Comparison of ENCODE assay signal across 15 cellular contexts in the genomic region with DNA sequence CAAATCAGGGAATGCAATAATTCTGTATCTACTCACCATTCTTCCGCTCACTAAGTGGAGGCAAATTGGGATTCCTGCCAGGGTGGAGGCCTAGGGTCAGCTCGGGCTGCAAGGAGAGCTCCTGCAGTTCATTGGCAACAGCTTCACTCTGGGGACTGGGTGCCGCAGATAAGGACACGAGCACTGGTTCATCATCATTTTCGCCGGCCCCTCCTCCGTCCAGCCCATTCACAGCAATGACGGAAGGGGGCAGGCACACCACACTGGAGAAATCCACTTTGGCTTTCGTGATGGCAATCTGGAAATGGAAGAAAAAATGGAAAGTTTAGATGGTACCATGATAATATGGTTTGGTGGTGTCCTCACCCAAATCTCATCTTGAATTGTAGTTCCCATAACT.
"Had no signal": no experiment of that assay in that cellular context is flagged by ENCODE, and none has a peak within 500 bp of the region (broad histone marks: within the 10 kb centered on the region; RNA-seq: fewer than 3 reads in every experiment).

No MANE protein-coding gene starts in this region.

- ATAC-seq: activated naive CD4-positive, alpha-beta T cell treated with anti-CD3 and anti-CD28 coated beads, Interleukin-2, amount 50 U/mL, for 72 hours; foreskin keratinocyte; psoas muscle had no signal

- H3K9me3 Mint-ChIP-seq: nephron had no signal

- H3K27me3 Mint-ChIP-seq: stimulated activated naive CD8-positive, alpha-beta T cell treated with anti-CD3 and anti-CD28 coated beads, Interleukin-15, Interleukin-2, amounts not matched to agents 100 ng/mL and 50 ng/mL, for 24 hours had no signal

- DNase-seq: activated CD4-positive, alpha-beta T cell treated with anti-CD3 and anti-CD28 coated beads, Interleukin-2, amount 50 U/mL, for 1 hour; activated T-cell treated with anti-CD3 and anti-CD28 coated beads, Interleukin-2, amount 50 U/mL, for 1 hour; amniotic stem cell; brain microvascular endothelial cell; foreskin keratinocyte; mesendoderm; sigmoid colon; stimulated activated CD4-positive, alpha-beta T cell treated with anti-CD3 and anti-CD28 coated beads, Interleukin-2, amount 100 ng/mL, for 48 hours; stimulated activated CD8-positive, alpha-beta memory T cell treated with anti-CD3 and anti-CD28 coated beads, Interleukin-4, amount 100 ng/mL, for 48 hours had no signal

- H3K27me3 ChIP-seq: brain microvascular endothelial cell, esophagus muscularis mucosa, foreskin keratinocyte, sigmoid colon had no signal

- H3K9me3 ChIP-seq: esophagus muscularis mucosa, psoas muscle, sigmoid colon had no signal

- FAIRE-seq: keratinocyte had no signal

- H3K4me3 Mint-ChIP-seq: nephron; stimulated activated naive CD8-positive, alpha-beta T cell treated with anti-CD3 and anti-CD28 coated beads, Interleukin-15, Interleukin-2, amounts not matched to agents 100 ng/mL and 50 ng/mL, for 24 hours had no signal

- H3K27ac Mint-ChIP-seq: nephron; stimulated activated naive CD8-positive, alpha-beta T cell treated with anti-CD3 and anti-CD28 coated beads, Interleukin-15, Interleukin-2, amounts not matched to agents 100 ng/mL and 50 ng/mL, for 24 hours had no signal

- H3K27ac ChIP-seq: brain microvascular endothelial cell, esophagus muscularis mucosa, foreskin keratinocyte, psoas muscle, sigmoid colon had no signal

- H3K4me3 ChIP-seq: esophagus muscularis mucosa, psoas muscle, sigmoid colon had no signal
